Comparison of ENCODE assay signal across 21 cellular contexts in the genomic region with DNA sequence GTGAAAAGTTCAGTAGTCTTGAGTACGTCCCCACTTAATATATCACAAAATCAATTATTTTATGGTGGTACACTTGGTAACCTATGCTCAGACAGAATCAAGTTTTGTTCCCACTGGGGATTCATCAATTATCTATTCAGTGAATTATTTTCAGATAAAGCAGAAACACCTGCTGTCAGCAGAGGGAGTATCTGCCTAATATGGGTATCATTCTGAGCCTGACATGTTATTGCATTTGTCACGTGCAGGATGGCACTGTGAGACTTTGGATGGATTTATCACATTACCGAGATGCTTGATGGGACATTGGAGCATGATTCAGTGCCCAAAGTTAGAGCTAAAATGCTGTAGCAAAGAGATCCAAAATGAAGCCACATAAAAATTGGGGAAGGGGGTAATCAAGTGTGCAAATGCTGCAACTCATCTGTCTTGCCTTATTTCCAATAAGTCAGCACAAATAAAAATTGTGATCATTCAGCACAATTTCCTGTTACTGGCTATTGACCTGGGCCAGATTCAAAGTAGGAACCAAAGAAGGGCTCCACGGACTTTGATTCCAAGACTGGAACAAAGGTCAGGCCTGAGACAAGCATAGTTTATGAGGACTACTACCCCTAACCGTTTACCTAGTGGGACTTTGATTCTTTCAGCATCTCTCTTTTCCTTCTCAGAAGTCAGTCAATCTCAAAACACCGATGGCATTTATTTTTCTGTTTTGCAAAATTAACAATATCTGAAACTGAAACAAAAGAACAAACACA.
A peak's percentile ranks its signal among the peaks of the same experiment; 100 is the strongest.
DNase-seq lines count a peak whose midpoint lies in the region; ATAC-seq and TF ChIP-seq lines count a peak whose summit lies in the region.
"Had no signal": no experiment of that assay in that cellular context is flagged by ENCODE, and none has a peak within 500 bp of the region (broad histone marks: within the 10 kb centered on the region; RNA-seq: fewer than 3 reads in every experiment).

No MANE protein-coding gene starts in this region.

- no peaks in the 10 kb centered on the region for H3K4me1 ChIP-seq in RWPE2 (ENCODE audit: insufficient read depth, poor library complexity, severe bottlenecking)
- no peaks in the 10 kb centered on the region for H3K4me1 ChIP-seq in uterus
- H3K4me1 ChIP-seq: left ventricle myocardium inferior, prostate gland had no signal

- H3K27me3 ChIP-seq in RWPE2 (ENCODE audit: insufficient read depth, poor library complexity, severe bottlenecking) (no peaks in the 10 kb centered on the region), uterus (no peaks in the 10 kb centered on the region)

- H3K36me3 ChIP-seq in RWPE2 (ENCODE audit: low read depth) (no peaks in the 10 kb centered on the region), uterus (no peaks in the 10 kb centered on the region)
- H3K36me3 ChIP-seq: left ventricle myocardium inferior, prostate gland had no signal

- ATAC-seq in RWPE2 (ENCODE audit: low read depth) (no peak), left lobe of liver (peak; percentile 69)
- ATAC-seq: CD8-positive, alpha-beta T cell; effector memory CD8-positive, alpha-beta T cell; mucosa of descending colon; Right ventricle myocardium inferior had no signal

- no peaks in the 10 kb centered on the region for H3K9me3 ChIP-seq in RWPE2 (ENCODE audit: severe bottlenecking)
- no peaks in the 10 kb centered on the region for H3K9me3 ChIP-seq in uterus
- H3K9me3 ChIP-seq: left ventricle myocardium inferior, mucosa of descending colon, prostate gland had no signal

- no peak for TF ChIP-seq POLR2A in uterus (IDR thresholded peaks at IDR 0.05)

- H3K27ac ChIP-seq in C4-2B (no peak overlapping the region), RWPE2 (ENCODE audit: poor library complexity, severe bottlenecking) (no peak overlapping the region), uterus (no peak overlapping the region)
- H3K27ac ChIP-seq: left ventricle myocardium inferior, prostate gland, skin epidermis had no signal

- TF ChIP-seq CTCF in C4-2B (conservative IDR thresholded peaks at IDR 0.05) (peak; percentile 32), RWPE2 (IDR thresholded peaks at IDR 0.05; ENCODE audit: poor library complexity, severe bottlenecking) (peak; percentile 31), uterus (IDR thresholded peaks at IDR 0.05) (no peak)

- DNase-seq in Jurkat, Clone E6-1 (ENCODE audit: low read depth, low spot score): peak; percentile 2
- DNase-seq in RWPE2 (ENCODE audit: low spot score) (no peak), left lobe of liver (ENCODE audit: low spot score) (no peak), uterus (no peak), SKM-1 (lab: John Stamatoyannopoulos, UW; ENCODE audit: unreplicated experiment) (no peak), anterior cingulate cortex (lab: John Stamatoyannopoulos, UW) (no peak), SIG-M5 treated with dmso at 0.1 percent for 504 hours (lab: John Stamatoyannopoulos, UW; ENCODE audit: unreplicated experiment) (no peak)
- DNase-seq: activated CD4-positive, alpha-beta T cell treated with anti-CD3 and anti-CD28 coated beads for 4 hours; CD8-positive, alpha-beta T cell; DMS79 treated with DMSO at 0.1 percent for 48 hours; effector memory CD8-positive, alpha-beta T cell; GOT3; left ventricle myocardium inferior; mucosa of descending colon; NCI-H187; stimulated activated naive CD4-positive, alpha-beta T cell; SW 1271 had no signal

- intact Hi-C loops in uterus (cut with DNase I; ENCODE audit: low total_unique reads): no loop called here

- H3K4me3 ChIP-seq in Jurkat, Clone E6-1 (ENCODE audit: low read length): no peak overlapping the region
- H3K4me3 ChIP-seq in RWPE2 (ENCODE audit: severe bottlenecking) (no peak overlapping the region), uterus (no peak overlapping the region)
- H3K4me3 ChIP-seq: left ventricle myocardium inferior, mucosa of descending colon, prostate gland, skin epidermis had no signal

Comparison
In these comparisons a context has a peak if more than half of its experiments do, and no peak if none do; other contexts are left out.
1. CTCF ChIP-seq: peak in C4-2B (single experiment) and RWPE2 (single experiment); none in uterus (0 of 4).